In the genomic region with DNA sequence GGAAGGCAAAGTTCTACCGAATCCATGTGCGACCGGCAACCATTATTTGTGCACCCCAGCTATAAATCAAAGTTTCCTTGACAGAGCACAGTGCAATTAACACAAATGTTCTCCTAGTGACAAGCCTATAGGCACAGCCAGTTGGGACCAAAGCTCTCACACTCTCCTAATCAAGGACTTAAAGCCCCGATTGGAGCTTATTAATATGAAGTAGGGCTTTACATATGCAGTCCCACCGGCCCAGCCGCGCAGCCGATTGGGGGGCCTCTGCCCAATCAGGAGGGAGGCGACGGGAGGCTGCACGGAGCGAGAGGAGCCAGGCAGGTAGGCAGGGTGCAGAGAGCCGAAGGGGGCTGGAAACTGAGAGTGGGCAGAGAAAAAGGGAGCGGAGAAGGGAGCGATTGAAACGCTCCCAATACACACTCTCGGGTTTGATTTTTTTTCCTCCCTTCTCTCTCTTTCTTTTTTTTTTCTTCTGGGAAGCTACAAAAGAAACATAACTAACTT, we compare ENCODE assay signal across 8 cellular contexts. TPM values are rescaled to one million over a fixed set of nuclear protein-coding genes. Genes with fewer than 3 reads are reported as not detected.
A peak's percentile ranks its signal among the peaks of the same experiment; 100 is the strongest.
DNase-seq lines count a peak whose midpoint lies in the region; ATAC-seq, FAIRE-seq and TF ChIP-seq lines count a peak whose summit lies in the region.

A gene (minus strand): TSS at position 156 of the 507 bp plus-strand sequence. CDS start 130 bp downstream, at position 26.

- H3K9ac ChIP-seq in IMR-90 (ENCODE audit: low read depth, low read length) = peak within 1 kb of the TSS; percentile 14; the same call in 1 of the 2 replicates
- peak within 1 kb of the TSS; percentile 26; the same call in 1 of the 2 replicates for H3K9ac ChIP-seq in SK-N-SH

- H3K27ac ChIP-seq in A549 (no peak within 1 kb of the TSS), IMR-90 (ENCODE audit: insufficient read depth, low read length) (no peak within 1 kb of the TSS), SK-N-SH (ENCODE audit: low read depth in 2 of 2, low read length in 1 of 2) (peak within 1 kb of the TSS in 1 of 2 experiments; percentile 76; a peak in 2 of 4 replicates), hepatocyte (peak within 1 kb of the TSS; percentile 28)
- no peak within 1 kb of the TSS for H3K27ac ChIP-seq in effector memory CD4-positive, alpha-beta T cell (ENCODE audit: insufficient read depth, low read length, poor library complexity, severe bottlenecking)

- H3K9me1 ChIP-seq in IMR-90 (ENCODE audit: insufficient read depth, low read length) = peaks cover 3% of the 10 kb centered on the region; the same call in 1 of the 2 replicates

- H3K27me3 ChIP-seq in IMR-90 (ENCODE audit: control insufficient read depth, insufficient read depth, low read length) = no peaks in the 10 kb centered on the region
- no peaks in the 10 kb centered on the region for H3K27me3 ChIP-seq in SK-N-SH (ENCODE audit: insufficient read depth)
- H3K27me3 ChIP-seq in hepatocyte = peaks cover 7% of the 10 kb centered on the region
- no peaks in the 10 kb centered on the region for H3K27me3 ChIP-seq in effector memory CD4-positive, alpha-beta T cell (replicated peaks; ENCODE audit: control insufficient read depth, insufficient read depth, low read length, poor library complexity, severe bottlenecking)

- no peak for TF ChIP-seq RAD21 in A549 (conservative IDR thresholded peaks at IDR 0.05 in 1 of 2, IDR thresholded peaks at IDR 0.05 in 1 of 2)
- no peak for TF ChIP-seq RAD21 in IMR-90 (IDR thresholded peaks at IDR 0.05; ENCODE audit: low read length)
- no peak for TF ChIP-seq RAD21 in SK-N-SH (IDR thresholded peaks at IDR 0.05; ENCODE audit: low read length)

- H3K9me3 ChIP-seq in A549 (no peaks in the 10 kb centered on the region), IMR-90 (ENCODE audit: control insufficient read depth, insufficient read depth, low read length) (no peaks in the 10 kb centered on the region), SK-N-SH (no peaks in the 10 kb centered on the region), hepatocyte (ENCODE audit: low read depth) (no peaks in the 10 kb centered on the region)
- H3K9me3 ChIP-seq in effector memory CD4-positive, alpha-beta T cell (ENCODE audit: control insufficient read depth, low read length) = no peaks in the 10 kb centered on the region

- TF ChIP-seq CTCF in A549 (IDR thresholded peaks at IDR 0.05) (no peak), IMR-90 (conservative IDR thresholded peaks at IDR 0.05; ENCODE audit: low read depth, low read length) (no peak), SK-N-SH (IDR thresholded peaks at IDR 0.05) (no peak), hepatocyte (IDR thresholded peaks at IDR 0.05; ENCODE audit: poor library complexity) (no peak)

- no peak within 1 kb of the TSS for H2BK120ac ChIP-seq in IMR-90 (ENCODE audit: low read depth, low read length)

- intact Hi-C loops in IMR-90 (cut with micrococcal nuclease) = loop anchor here (5.0 kb wide), 3 partner anchors 121 to 501 kb away; no protein-coding TSS in a partner anchor

- H3K4me3 ChIP-seq in A549 = peak within 1 kb of the TSS; percentile 18; the same call in 1 of the 3 replicates
- peak within 1 kb of the TSS; percentile 37 for H3K4me3 ChIP-seq in IMR-90 (ENCODE audit: insufficient read depth, low read depth, low read length)
- H3K4me3 ChIP-seq in SK-N-SH (ENCODE audit: low read depth in 2 of 2, low read length in 1 of 2) = peak within 1 kb of the TSS; percentile 61 to 71
- H3K4me3 ChIP-seq in hepatocyte = peak within 1 kb of the TSS; percentile 82
- H3K4me3 ChIP-seq in effector memory CD4-positive, alpha-beta T cell (ENCODE audit: insufficient read depth, low read depth, low read length, poor library complexity, severe bottlenecking) = no peak within 1 kb of the TSS

- H3K4me2 ChIP-seq in A549 (peak within 1 kb of the TSS; percentile 54), IMR-90 (ENCODE audit: low read depth, low read length) (peak within 1 kb of the TSS; percentile 80), SK-N-SH (peak within 1 kb of the TSS; percentile 91), hepatocyte (peak within 1 kb of the TSS; percentile 86)

- H2AK9ac ChIP-seq in IMR-90 (replicated peaks; ENCODE audit: low read depth, low read length, poor library complexity) = no peak within 1 kb of the TSS

- no peaks in the 10 kb centered on the region for H4K20me1 ChIP-seq in IMR-90 (ENCODE audit: insufficient read depth, low read length)
- H4K20me1 ChIP-seq in SK-N-SH (ENCODE audit: insufficient read depth) = no peaks in the 10 kb centered on the region
- H4K20me1 ChIP-seq in hepatocyte (ENCODE audit: insufficient read depth, poor library complexity, severe bottlenecking) = no peaks in the 10 kb centered on the region

- in situ Hi-C loops in IMR-90 (cut with MboI; ENCODE audit: low sequenced_read_pairs) = no loop called here

- no peak within 1 kb of the TSS for H2BK15ac ChIP-seq in IMR-90 (ENCODE audit: low read depth, low read length)

- dilution Hi-C loops in IMR-90 (cut with HindIII; ENCODE audit: low sequenced_read_pairs, unreplicated experiment) = no loop called here

- no TSS peak for BruUV-seq in IMR-90 (replicated peaks; lab: Mats Ljungman, UMichigan)

- H3K23ac ChIP-seq in IMR-90 (ENCODE audit: low read depth, low read length) = no peak within 1 kb of the TSS

- TF ChIP-seq POLR2A in A549 (IDR thresholded peaks at IDR 0.05; ENCODE audit: low read length) (no peak), IMR-90 (IDR thresholded peaks at IDR 0.05; ENCODE audit: low read depth, low read length) (no peak)

- DNase-seq in A549 (ENCODE audit: low read depth in 1 of 2, low spot score in 1 of 2) = no peak
- DNase-seq in IMR-90 = peak; percentile 17
- DNase-seq in SK-N-SH = peak; percentile 75
- peak; percentile 66 for DNase-seq in hepatocyte (ENCODE audit: low spot score)
- DNase-seq in retina = peak; percentile 89
- DNase-seq in effector memory CD4-positive, alpha-beta T cell = no peak

- TF ChIP-seq EP300 in A549 (IDR thresholded peaks at IDR 0.05) (no peak), SK-N-SH (IDR thresholded peaks at IDR 0.05; ENCODE audit: borderline replicate concordance in 1 of 2, low read depth in 1 of 2, low read length in 1 of 2) (peak in 1 of 2 experiments; percentile 27; a peak in 1 of 4 replicates)

- H3K56ac ChIP-seq in IMR-90 (ENCODE audit: extremely low read depth, insufficient read depth, low read length) = no peak within 1 kb of the TSS

- no peak within 1 kb of the TSS for H2BK5ac ChIP-seq in IMR-90 (ENCODE audit: low read depth, low read length, poor library complexity, severe bottlenecking)

- H3K79me1 ChIP-seq in IMR-90 (ENCODE audit: low read depth in 1 of 2, low read length in 2 of 2) = no peaks in the 10 kb centered on the region

- no peak within 1 kb of the TSS for H3K18ac ChIP-seq in IMR-90 (ENCODE audit: low read depth, low read length)

- H3K36me3 ChIP-seq in IMR-90 (ENCODE audit: control insufficient read depth, insufficient read depth, low read length) (no peaks in the 10 kb centered on the region), SK-N-SH (replicated peaks in 1 of 2; ENCODE audit: control insufficient read depth in 1 of 2, insufficient read depth in 2 of 2, low read length in 1 of 2) (no peaks in the 10 kb centered on the region), hepatocyte (replicated peaks; ENCODE audit: insufficient read depth, low read depth) (no peaks in the 10 kb centered on the region)
- H3K36me3 ChIP-seq in effector memory CD4-positive, alpha-beta T cell (ENCODE audit: control insufficient read depth, insufficient read depth, low read length) = no peaks in the 10 kb centered on the region

- H4K91ac ChIP-seq in IMR-90 (ENCODE audit: insufficient read depth, low read depth, low read length) = no peak within 1 kb of the TSS

- H3K9me2 ChIP-seq in SK-N-SH = no peaks in the 10 kb centered on the region
- H3K9me2 ChIP-seq in hepatocyte (replicated peaks; ENCODE audit: insufficient read depth) = no peaks in the 10 kb centered on the region

- H3K4me1 ChIP-seq in A549 (0 out of 3 replicates have a peak, but pooled peaks cover 4% of the 10 kb centered on the region), IMR-90 (ENCODE audit: control insufficient read depth, insufficient read depth, low read length) (peaks cover 2% of the 10 kb centered on the region; the same call in 1 of the 2 replicates), SK-N-SH (ENCODE audit: control insufficient read depth in 1 of 2, insufficient read depth in 2 of 2, low read depth in 1 of 2, low read length in 1 of 2) (peaks cover 0 to 4% of the 10 kb centered on the region in 2 experiments; a peak in 2 of 4 replicates), hepatocyte (ENCODE audit: insufficient read depth) (peaks cover 3% of the 10 kb centered on the region)
- no peaks in the 10 kb centered on the region for H3K4me1 ChIP-seq in effector memory CD4-positive, alpha-beta T cell (ENCODE audit: control insufficient read depth, insufficient read depth, low read length, poor library complexity, severe bottlenecking)

- H3K79me2 ChIP-seq in SK-N-SH (ENCODE audit: insufficient read depth) = no peaks in the 10 kb centered on the region
- H3K79me2 ChIP-seq in hepatocyte = no peaks in the 10 kb centered on the region

- no peaks in the 10 kb centered on the region for H3F3A ChIP-seq in SK-N-SH (replicated peaks; ENCODE audit: insufficient read depth)

- H2AK5ac ChIP-seq in IMR-90 (ENCODE audit: low read depth, low read length) = no peak within 1 kb of the TSS

- no peak within 1 kb of the TSS for H2BK20ac ChIP-seq in IMR-90 (ENCODE audit: low read depth, low read length)

- H3K14ac ChIP-seq in IMR-90 (replicated peaks; ENCODE audit: low read depth, low read length) = no peak within 1 kb of the TSS

- peak within 1 kb of the TSS; percentile 82 for H2AFZ ChIP-seq in IMR-90 (replicated peaks; ENCODE audit: low read length, poor library complexity)
- H2AFZ ChIP-seq in SK-N-SH (ENCODE audit: low read depth) = peak within 1 kb of the TSS; percentile 69
- peak within 1 kb of the TSS; percentile 82 for H2AFZ ChIP-seq in hepatocyte

- 3% methylated on average over 17 of the region's 17 CpGs for WGBS in A549 (ENCODE audit: missing lambda C conversion rate)
- WGBS in IMR-90 (ENCODE audit: extremely low coverage in 2 of 2, insufficient read length in 1 of 2), 2 experiments = no CpG with 5 or more reads among the region's 17 CpGs
- under 1% methylated on average over 17 of the region's 17 CpGs for WGBS in SK-N-SH (ENCODE audit: low lambda C conversion rate)
- WGBS in hepatocyte (ENCODE audit: low lambda C conversion rate, missing lambda C conversion rate) = 3% methylated on average over 17 of the region's 17 CpGs

- FAIRE-seq in A549 (lab: Jason Lieb, UNC) = no peak

- POLR2A ChIA-PET in A549 (lab: Yijun Ruan, JAX) = no interaction called here
- POLR2A ChIA-PET in IMR-90 (lab: Charles Lee; ENCODE audit: unreplicated experiment) = interaction anchor here (0.6 kb wide), 1 partner anchor 370 kb away, joined by 3 read pairs; no protein-coding TSS in a partner anchor
- POLR2A ChIA-PET in SK-N-SH (lab: Yijun Ruan, JAX) = interaction anchor here (0.7 to 1.7 kb wide), 6 partner anchors 14 to 455 kb away, joined by 3 to 6 read pairs (median 4); no protein-coding TSS in a partner anchor

- CTCF ChIA-PET in A549 (lab: Yijun Ruan, JAX) (interaction anchor here (1.1 kb wide), 1 partner anchor 27 kb away, joined by 3 read pairs; no protein-coding TSS in a partner anchor), IMR-90 (lab: Yijun Ruan, JAX) (interaction anchor here (0.6 to 1.2 kb wide), 4 partner anchors 11 to 96 kb away, joined by 3 to 4 read pairs (median 3); no protein-coding TSS in a partner anchor), SK-N-SH (lab: Yijun Ruan, JAX) (interaction anchor here (0.7 to 4.4 kb wide), 12 partner anchors 11 to 1448 kb away, joined by 3 to 18 read pairs (median 3); no protein-coding TSS in a partner anchor)

- ATAC-seq in A549 (peak in 1 of 2 experiments; percentile 69; a peak in 3 of 6 replicates), IMR-90 (ENCODE audit: low read depth) (peak; percentile 93), GM21381 (IDR thresholded peaks at IDR 0.05; ENCODE audit: unreplicated experiment) (no peak), esophagus mucosa (no peak)

- no peak within 1 kb of the TSS for H4K5ac ChIP-seq in IMR-90 (ENCODE audit: low read depth, low read length)

- H3K4ac ChIP-seq in IMR-90 (ENCODE audit: low read depth, low read length) = no peak within 1 kb of the TSS

- H4K8ac ChIP-seq in IMR-90 (ENCODE audit: low read depth in 2 of 2, low read length in 2 of 2) = no peak within 1 kb of the TSS

RNA-seq across cellular contexts. Expression of the gene that starts here (rescaled TPM):
- polyA plus RNA-seq in A549 (2011; rRNA removed) = 0.05 and 0.09 TPM in 2 replicates
- polyA plus RNA-seq in A549 (2012; cell fraction: cytosol; rRNA removed) = 0.03 TPM in 1 of 2 replicates, not detected in the other
- not detected in 2 replicates for polyA plus RNA-seq in A549 (2012; cell fraction: nucleus; rRNA removed)
- polyA plus RNA-seq in A549 (2017; fragmentation: RNase III; extraction: RNeasy Plus Mini Kit Qiagen cat#74134 plus additional on column Dnase treatment) = not detected in 3 replicates
- polyA minus RNA-seq in A549 (2011; rRNA and poly(A)+ RNA removed) = 0.12 TPM in 1 of 2 replicates, not detected in the other
- total RNA-seq in IMR-90 (2012; rRNA removed) = 0.54 and 0.56 TPM in 2 replicates
- 0.16 and 0.17 TPM in 2 replicates for polyA plus RNA-seq in IMR-90 (2012; rRNA removed)
- polyA plus RNA-seq in IMR-90 (2012; cell fraction: cytosol; rRNA removed) = 0.07 and 0.23 TPM in 2 replicates
- 0.05 and 0.49 TPM in 2 replicates for polyA plus RNA-seq in IMR-90 (2012; cell fraction: nucleus; rRNA removed; ENCODE audit: low replicate concordance)
- 0.26 and 0.57 TPM in 2 replicates for polyA plus RNA-seq in SK-N-SH (2012; rRNA removed)
- 0.81 and 1.3 TPM in 2 replicates for polyA plus RNA-seq in SK-N-SH (2012; cell fraction: cytosol; rRNA removed)
- 0.35 and 0.67 TPM in 2 replicates for polyA plus RNA-seq in SK-N-SH (2012; cell fraction: nucleus; rRNA removed)
- 10.3 and 15.8 TPM in 2 replicates for total RNA-seq in hepatocyte
- 2.8 and 7.1 TPM in 2 replicates for polyA plus RNA-seq in hepatocyte
- 0.40 TPM for total RNA-seq in esophagus mucosa

Comparison
In these comparisons a context has a peak if more than half of its experiments do, and no peak if none do; other contexts are left out.
1. Peak in DNase-seq, ATAC-seq, H3K4me3 ChIP-seq, H3K9ac ChIP-seq and H3K4me2 ChIP-seq in IMR-90; RNA of the gene not detected or under 1 TPM.
2. DNase-seq: peak in SK-N-SH (single experiment), hepatocyte (single experiment) and retina (single experiment); none in A549 (0 of 2) and effector memory CD4-positive, alpha-beta T cell (0 of 3).
3. Peak in every context shown above with its lines, with median percentiles within 50 percentile points of each other: H3K4me2 ChIP-seq and H2AFZ ChIP-seq.